ENCODE assay signal across 14 cellular contexts in genomic region chr3:143216709-143217182, GRCh38.
A peak's percentile ranks its signal among the peaks of the same experiment; 100 is the strongest.
DNase-seq lines count a peak whose midpoint lies in the region; ATAC-seq and TF ChIP-seq lines count a peak whose summit lies in the region.
"Had no signal": no experiment of that assay in that cellular context is flagged by ENCODE, and none has a peak within 500 bp of the region (broad histone marks: within the 10 kb centered on the region; RNA-seq: fewer than 3 reads in every experiment).

No MANE protein-coding gene starts in this region.

- no peaks in the 10 kb centered on the region for H3K36me3 ChIP-seq in H7 (replicated peaks; ENCODE audit: control insufficient read depth, insufficient read depth, low read length)
- H3K36me3 ChIP-seq: tibial artery, WERI-Rb-1 had no signal

- H3K9me3 Mint-ChIP-seq in activated T-cell treated with anti-CD3 and anti-CD28 coated beads, Interleukin-2, amount 50 U/mL, for 4 hours, result no peaks in the 10 kb centered on the region
- no peaks in the 10 kb centered on the region for H3K9me3 Mint-ChIP-seq in stimulated activated naive CD8-positive, alpha-beta T cell treated with anti-CD3 and anti-CD28 coated beads, Interleukin-15, amount 100 ng/mL, for 72 hours
- H3K9me3 Mint-ChIP-seq: endodermal cell had no signal

- no peaks in the 10 kb centered on the region for H3K27me3 ChIP-seq in H7 (ENCODE audit: control insufficient read depth, insufficient read depth, low read length)
- H3K27me3 ChIP-seq: tibial artery had no signal

- no peaks in the 10 kb centered on the region for H3K36me3 Mint-ChIP-seq in activated T-cell treated with anti-CD3 and anti-CD28 coated beads, Interleukin-2, amount 50 U/mL, for 4 hours (ENCODE audit: insufficient read depth)

- peak overlapping the region; percentile 93 to 97 for H3K27ac Mint-ChIP-seq in stimulated activated naive CD8-positive, alpha-beta T cell treated with anti-CD3 and anti-CD28 coated beads, Interleukin-15, amount 100 ng/mL, for 72 hours
- H3K27ac Mint-ChIP-seq: endodermal cell had no signal

- ATAC-seq in activated T-cell treated with anti-CD3 and anti-CD28 coated beads, Interleukin-2, amount 50 U/mL, for 4 hours, result no peak
- ATAC-seq in SK-N-SH treated with all-trans-retinoic acid at 6 μM for 48 hours, result peak; percentile 57
- no peak for ATAC-seq in stimulated activated naive CD8-positive, alpha-beta T cell treated with anti-CD3 and anti-CD28 coated beads, Interleukin-15, amount 100 ng/mL, for 72 hours
- ATAC-seq in GM18870 (IDR thresholded peaks at IDR 0.05; ENCODE audit: unreplicated experiment), result no peak

- peak overlapping the region; percentile 14 for H3K4me3 Mint-ChIP-seq in activated T-cell treated with anti-CD3 and anti-CD28 coated beads, Interleukin-2, amount 50 U/mL, for 4 hours
- H3K4me3 Mint-ChIP-seq in stimulated activated naive CD8-positive, alpha-beta T cell treated with anti-CD3 and anti-CD28 coated beads, Interleukin-15, amount 100 ng/mL, for 72 hours, result peak overlapping the region; percentile 76 to 78
- H3K4me3 Mint-ChIP-seq: endodermal cell had no signal

- H3K4me3 ChIP-seq in fibroblast of pulmonary artery (replicated peaks; ENCODE audit: low read depth, low read length) (no peak overlapping the region), H7 (ENCODE audit: insufficient read depth, low read depth, low read length) (no peak overlapping the region)
- H3K4me3 ChIP-seq: tibial artery had no signal

- no peaks in the 10 kb centered on the region for H3K27me3 Mint-ChIP-seq in activated T-cell treated with anti-CD3 and anti-CD28 coated beads, Interleukin-2, amount 50 U/mL, for 4 hours (ENCODE audit: low read depth)
- no peaks in the 10 kb centered on the region for H3K27me3 Mint-ChIP-seq in stimulated activated naive CD8-positive, alpha-beta T cell treated with anti-CD3 and anti-CD28 coated beads, Interleukin-15, amount 100 ng/mL, for 72 hours

- no peak for DNase-seq in activated T-cell treated with anti-CD3 and anti-CD28 coated beads, Interleukin-2, amount 50 U/mL, for 4 hours
- no peak for DNase-seq in activated T-cell treated with anti-CD3 and anti-CD28 coated beads, Interleukin-2, amount 50 U/mL, for 1 hour
- DNase-seq in fibroblast of pulmonary artery (ENCODE audit: low read depth) (peak; percentile 20), iPS-NIHi7 (ENCODE audit: extremely low spot score) (no peak), H7 (no peak)
- DNase-seq in stimulated activated naive CD8-positive, alpha-beta T cell treated with anti-CD3 and anti-CD28 coated beads, Interleukin-15, amount 100 ng/mL, for 72 hours, result no peak
- DNase-seq: endodermal cell; NCI-H1436 treated with DMSO at 0.1 percent for 48 hours; NK-92 treated with Interleukin-12 subunit alpha and Interleukin-12 subunit beta, amount 100 ng/mL, for 24 hours; stimulated activated CD4-positive, alpha-beta T cell treated with anti-CD3 and anti-CD28 coated beads, Interleukin-4, amount 100 ng/mL, for 1 hour; tibial artery; WERI-Rb-1 had no signal

- peaks cover 14% of the 10 kb centered on the region for H3K4me1 Mint-ChIP-seq in activated T-cell treated with anti-CD3 and anti-CD28 coated beads, Interleukin-2, amount 50 U/mL, for 4 hours (ENCODE audit: low read depth)
- peaks cover 15% of the 10 kb centered on the region for H3K4me1 Mint-ChIP-seq in stimulated activated naive CD8-positive, alpha-beta T cell treated with anti-CD3 and anti-CD28 coated beads, Interleukin-15, amount 100 ng/mL, for 72 hours
- H3K4me1 Mint-ChIP-seq: endodermal cell had no signal

- no peak for TF ChIP-seq CTCF in fibroblast of pulmonary artery (IDR thresholded peaks at IDR 0.05; ENCODE audit: low read length, missing control alignments)

TF ChIP-seq in SK-N-SH treated with all-trans-retinoic acid at 6 μM for 48 hours, 23 proteins besides CTCF, POLR2A, EP300 and RAD21:
- TF ChIP-seq ZFP3 (CRISPR knock-in tag; IDR thresholded peaks at IDR 0.05) (no peak), ZFP30 (CRISPR knock-in tag; IDR thresholded peaks at IDR 0.05) (no peak), ARNTL (CRISPR knock-in tag; IDR thresholded peaks at IDR 0.05; ENCODE audit: borderline replicate concordance, low read depth) (no peak), ZNF8 (CRISPR knock-in tag; IDR thresholded peaks at IDR 0.05) (no peak), GLIS3 (CRISPR knock-in tag; IDR thresholded peaks at IDR 0.05) (no peak), CREB5 (CRISPR knock-in tag; IDR thresholded peaks at IDR 0.05; ENCODE audit: low read depth) (no peak), ZC3H10 (CRISPR knock-in tag; IDR thresholded peaks at IDR 0.05) (no peak), ESRRG (CRISPR knock-in tag; IDR thresholded peaks at IDR 0.05) (no peak), ISL1 (CRISPR knock-in tag; IDR thresholded peaks at IDR 0.05) (no peak), TOX (CRISPR knock-in tag; IDR thresholded peaks at IDR 0.05; ENCODE audit: borderline replicate concordance) (no peak), POU6F1 (CRISPR knock-in tag; IDR thresholded peaks at IDR 0.05; ENCODE audit: borderline replicate concordance, low read depth) (no peak), BACH2 (CRISPR knock-in tag; IDR thresholded peaks at IDR 0.05; ENCODE audit: borderline replicate concordance) (no peak), CSDC2 (CRISPR knock-in tag; IDR thresholded peaks at IDR 0.05) (no peak), RARB (CRISPR knock-in tag; IDR thresholded peaks at IDR 0.05) (no peak), PPARA (CRISPR knock-in tag; IDR thresholded peaks at IDR 0.05; ENCODE audit: borderline replicate concordance) (no peak), PATZ1 (CRISPR knock-in tag; IDR thresholded peaks at IDR 0.05; ENCODE audit: borderline replicate concordance) (no peak), TCF4 (CRISPR knock-in tag; IDR thresholded peaks at IDR 0.05; ENCODE audit: borderline replicate concordance) (no peak), TSHZ2 (CRISPR knock-in tag; IDR thresholded peaks at IDR 0.05) (no peak), OSR1 (CRISPR knock-in tag; IDR thresholded peaks at IDR 0.05) (no peak)
